ENCODE assay signal across 18 cellular contexts in the genomic region with DNA sequence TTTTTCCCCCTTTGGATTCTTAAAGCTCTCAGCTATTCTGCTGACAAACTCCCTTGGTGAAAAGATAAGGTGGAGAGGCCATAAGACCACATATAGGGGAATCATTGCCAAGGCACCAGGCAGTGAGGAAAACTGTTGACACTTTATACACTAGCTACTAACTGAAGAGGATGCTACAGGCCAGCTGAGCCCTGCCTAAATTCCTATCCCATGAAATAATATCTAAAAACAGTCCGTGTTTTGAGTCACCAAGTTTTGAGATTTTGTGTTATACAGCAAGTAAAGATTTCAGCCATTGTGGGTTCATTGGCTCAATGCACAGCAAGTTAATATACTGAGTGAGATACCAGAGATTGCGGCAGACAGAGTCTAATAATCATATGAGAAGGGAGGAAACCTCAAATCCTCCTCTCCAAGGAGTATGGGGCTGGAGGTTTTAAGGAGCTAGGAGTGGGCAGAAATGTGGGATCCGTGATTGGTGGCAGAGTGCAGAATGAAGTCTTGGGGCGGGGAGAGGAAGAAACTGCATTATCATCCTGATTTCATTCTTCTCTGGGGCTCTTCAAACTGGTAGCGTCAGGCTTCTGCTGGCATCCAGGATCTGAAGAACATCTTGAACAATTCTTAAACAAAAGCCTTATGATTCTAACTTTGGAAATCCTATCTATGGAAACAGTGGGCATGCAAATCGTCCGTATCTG. TPM values are rescaled to one million over a fixed set of nuclear protein-coding genes. Genes with fewer than 3 reads are reported as not detected.
DNase-seq lines count a peak whose midpoint lies in the region; ATAC-seq and TF ChIP-seq lines count a peak whose summit lies in the region.
"Had no signal": no experiment of that assay in that cellular context is flagged by ENCODE, and none has a peak within 500 bp of the region (broad histone marks: within the 10 kb centered on the region; RNA-seq: fewer than 3 reads in every experiment).

No MANE protein-coding gene starts in this region.

- peaks cover 10% of the 10 kb centered on the region for H3K4me1 ChIP-seq in PC-3 (ENCODE audit: insufficient read depth, low read length)
- H3K4me1 ChIP-seq: ascending aorta, stomach had no signal

- H3F3A ChIP-seq in PC-3 (ENCODE audit: low read length, unreplicated experiment) = no peaks in the 10 kb centered on the region

- H3K36me3 Mint-ChIP-seq in chondrocyte (ENCODE audit: low read depth) = no peaks in the 10 kb centered on the region
- H3K36me3 Mint-ChIP-seq in activated naive CD8-positive, alpha-beta T cell treated with anti-CD3 and anti-CD28 coated beads, Interleukin-2, amount 50 U/mL, for 24 hours (ENCODE audit: low read depth) = no peaks in the 10 kb centered on the region
- H3K36me3 Mint-ChIP-seq in activated CD8-positive, alpha-beta memory T cell treated with anti-CD3 and anti-CD28 coated beads, Interleukin-2, amount 10 ng/mL, durations not matched to agents 7 days and 5 days = no peaks in the 10 kb centered on the region
- H3K36me3 Mint-ChIP-seq: natural killer cell treated with Interleukin-12 subunit alpha and Interleukin-12 subunit beta and Interleukin-15 and Interleukin-18, amount 100 ng/mL, for 72 hours had no signal

- H3K4me2 ChIP-seq in PC-3 (ENCODE audit: low read length) = peak overlapping the region; percentile 36

- H3K4me1 Mint-ChIP-seq in chondrocyte (ENCODE audit: low read depth) = peaks cover 14% of the 10 kb centered on the region
- H3K4me1 Mint-ChIP-seq in activated naive CD8-positive, alpha-beta T cell treated with anti-CD3 and anti-CD28 coated beads, Interleukin-2, amount 50 U/mL, for 24 hours = no peaks in the 10 kb centered on the region
- no peaks in the 10 kb centered on the region for H3K4me1 Mint-ChIP-seq in activated CD8-positive, alpha-beta memory T cell treated with anti-CD3 and anti-CD28 coated beads, Interleukin-2, amount 10 ng/mL, durations not matched to agents 7 days and 5 days

- peaks cover 6% of the 10 kb centered on the region for H3K9me3 Mint-ChIP-seq in chondrocyte (ENCODE audit: low read depth)
- peaks cover 5% of the 10 kb centered on the region for H3K9me3 Mint-ChIP-seq in activated naive CD8-positive, alpha-beta T cell treated with anti-CD3 and anti-CD28 coated beads, Interleukin-2, amount 50 U/mL, for 24 hours
- H3K9me3 Mint-ChIP-seq in activated CD8-positive, alpha-beta memory T cell treated with anti-CD3 and anti-CD28 coated beads, Interleukin-2, amount 10 ng/mL, durations not matched to agents 7 days and 5 days (ENCODE audit: low read depth) = peaks cover 8% of the 10 kb centered on the region

- H3K9me3 ChIP-seq in PC-3 (ENCODE audit: low read length) = no peaks in the 10 kb centered on the region
- H3K9me3 ChIP-seq: ascending aorta, stomach had no signal

- DNase-seq in AG10803 (ENCODE audit: low read depth) (peak; percentile 3), PC-3 (peak; percentile 55), chondrocyte (ENCODE audit: low spot score) (no peak), kidney tubule cell (ENCODE audit: low spot score) (peak; percentile 41), anterior cingulate cortex (lab: John Stamatoyannopoulos, UW) (no peak)
- no peak for DNase-seq in activated naive CD8-positive, alpha-beta T cell treated with anti-CD3 and anti-CD28 coated beads, Interleukin-2, amount 50 U/mL, for 24 hours
- DNase-seq in activated CD8-positive, alpha-beta memory T cell treated with anti-CD3 and anti-CD28 coated beads, Interleukin-2, amount 10 ng/mL, durations not matched to agents 7 days and 5 days = no peak
- DNase-seq: activated CD4-positive, alpha-beta T cell treated with anti-CD3 and anti-CD28 coated beads for 1 hour; activated gamma-delta T cell; NCI-H1694; NCI-H345; SIG-M5; stomach; T-helper 9 cell had no signal

- H3K27me3 Mint-ChIP-seq in chondrocyte (ENCODE audit: low read depth) = no peaks in the 10 kb centered on the region
- H3K27me3 Mint-ChIP-seq in activated naive CD8-positive, alpha-beta T cell treated with anti-CD3 and anti-CD28 coated beads, Interleukin-2, amount 50 U/mL, for 24 hours = no peaks in the 10 kb centered on the region
- H3K27me3 Mint-ChIP-seq in activated CD8-positive, alpha-beta memory T cell treated with anti-CD3 and anti-CD28 coated beads, Interleukin-2, amount 10 ng/mL, durations not matched to agents 7 days and 5 days = no peaks in the 10 kb centered on the region
- H3K27me3 Mint-ChIP-seq: natural killer cell treated with Interleukin-12 subunit alpha and Interleukin-12 subunit beta and Interleukin-15 and Interleukin-18, amount 100 ng/mL, for 72 hours had no signal

- no peaks in the 10 kb centered on the region for H3K36me3 ChIP-seq in PC-3 (ENCODE audit: low read depth, low read length)
- H3K36me3 ChIP-seq: ascending aorta, stomach had no signal

- H3K27me3 ChIP-seq in PC-3 (ENCODE audit: low read length) = peaks cover 4% of the 10 kb centered on the region; the same call in 1 of the 2 replicates
- H3K27me3 ChIP-seq: ascending aorta, stomach had no signal

- BruUV-seq in PC-3 (replicated peaks; lab: Mats Ljungman, UMichigan) = no TSS peak

- ATAC-seq in PC-3 = no peak
- ATAC-seq in activated naive CD8-positive, alpha-beta T cell treated with anti-CD3 and anti-CD28 coated beads, Interleukin-2, amount 50 U/mL, for 24 hours = no peak
- ATAC-seq in activated CD8-positive, alpha-beta memory T cell treated with anti-CD3 and anti-CD28 coated beads, Interleukin-2, amount 10 ng/mL, durations not matched to agents 7 days and 5 days = no peak
- no peak for ATAC-seq in GM21529 (IDR thresholded peaks at IDR 0.05; ENCODE audit: unreplicated experiment)
- ATAC-seq: natural killer cell treated with Interleukin-12 subunit alpha and Interleukin-12 subunit beta and Interleukin-15 and Interleukin-18, amount 100 ng/mL, for 72 hours had no signal

- no peak overlapping the region for H3K9ac ChIP-seq in PC-3 (ENCODE audit: low read length)

- intact Hi-C loops in PC-3 (cut with micrococcal nuclease) = no loop called here

- H3K79me2 ChIP-seq in PC-3 (ENCODE audit: low read length) = no peaks in the 10 kb centered on the region

- H3K27ac Mint-ChIP-seq in chondrocyte (ENCODE audit: unreplicated experiment) = peak overlapping the region; percentile 79
- H3K27ac Mint-ChIP-seq in activated naive CD8-positive, alpha-beta T cell treated with anti-CD3 and anti-CD28 coated beads, Interleukin-2, amount 50 U/mL, for 24 hours = no peak overlapping the region
- H3K27ac Mint-ChIP-seq in activated CD8-positive, alpha-beta memory T cell treated with anti-CD3 and anti-CD28 coated beads, Interleukin-2, amount 10 ng/mL, durations not matched to agents 7 days and 5 days = no peak overlapping the region
- H3K27ac Mint-ChIP-seq: natural killer cell treated with Interleukin-12 subunit alpha and Interleukin-12 subunit beta and Interleukin-15 and Interleukin-18, amount 100 ng/mL, for 72 hours had no signal

- H2AFZ ChIP-seq in PC-3 (ENCODE audit: low read length) = peak overlapping the region; percentile 42

- no peak for TF ChIP-seq CTCF in AG10803 (conservative IDR thresholded peaks at IDR 0.05; ENCODE audit: low read length)
- TF ChIP-seq CTCF in PC-3 (conservative IDR thresholded peaks at IDR 0.05; ENCODE audit: low read depth, low read length) = no peak
- no peak for TF ChIP-seq CTCF in chondrocyte (IDR thresholded peaks at IDR 0.05)

- POLR2A ChIA-PET in PC-3 (lab: Charles Lee; ENCODE audit: unreplicated experiment) = no interaction called here

- H3K4me3 ChIP-seq in AG10803 (ENCODE audit: low read length) (no peak overlapping the region), PC-3 (ENCODE audit: low read length) (no peak overlapping the region)
- H3K4me3 ChIP-seq: ascending aorta, stomach had no signal

- H3K9me2 ChIP-seq in PC-3 (replicated peaks; ENCODE audit: low read length) = no peaks in the 10 kb centered on the region

- 0 out of 2 replicates have a peak overlapping the region, but pooled peaks have one; percentile 7 for H3K27ac ChIP-seq in PC-3 (ENCODE audit: low read length)
- H3K27ac ChIP-seq: ascending aorta, stomach had no signal

- CTCF ChIA-PET in PC-3 (lab: Charles Lee) = no interaction called here
- CTCF ChIA-PET in activated CD8-positive, alpha-beta memory T cell treated with anti-CD3 and anti-CD28 coated beads, Interleukin-2, amount 10 ng/mL, durations not matched to agents 7 days and 5 days (lab: Charles Lee) = no interaction called here

- H4K20me1 ChIP-seq in PC-3 (ENCODE audit: low read length) = no peaks in the 10 kb centered on the region

- H3K4me3 Mint-ChIP-seq in chondrocyte (ENCODE audit: unreplicated experiment) = no peak overlapping the region
- no peak overlapping the region for H3K4me3 Mint-ChIP-seq in activated naive CD8-positive, alpha-beta T cell treated with anti-CD3 and anti-CD28 coated beads, Interleukin-2, amount 50 U/mL, for 24 hours
- no peak overlapping the region for H3K4me3 Mint-ChIP-seq in activated CD8-positive, alpha-beta memory T cell treated with anti-CD3 and anti-CD28 coated beads, Interleukin-2, amount 10 ng/mL, durations not matched to agents 7 days and 5 days
- H3K4me3 Mint-ChIP-seq: natural killer cell treated with Interleukin-12 subunit alpha and Interleukin-12 subunit beta and Interleukin-15 and Interleukin-18, amount 100 ng/mL, for 72 hours had no signal

RNA-seq across cellular contexts. Expression of a gene that starts 9.2 kb away (rescaled TPM):
- total RNA-seq in PC-3 (2014; rRNA removed) (0.46 and 1.5 TPM in 2 replicates), chondrocyte (not detected in 3 replicates)
- not detected for total RNA-seq in activated CD8-positive, alpha-beta memory T cell treated with anti-CD3 and anti-CD28 coated beads, Interleukin-2, amount 10 ng/mL, durations not matched to agents 7 days and 5 days
- total RNA-seq: ascending aorta; lung microvascular endothelial cell; natural killer cell treated with Interleukin-12 subunit alpha and Interleukin-12 subunit beta and Interleukin-15 and Interleukin-18, amount 100 ng/mL, for 72 hours had no signal

RNA-seq across cellular contexts. Expression of a gene that starts 40.1 kb away (rescaled TPM):
- total RNA-seq in PC-3 (2014; rRNA removed) (not detected in 2 replicates), chondrocyte (not detected in 3 replicates)
- not detected for total RNA-seq in activated CD8-positive, alpha-beta memory T cell treated with anti-CD3 and anti-CD28 coated beads, Interleukin-2, amount 10 ng/mL, durations not matched to agents 7 days and 5 days
- total RNA-seq: ascending aorta; lung microvascular endothelial cell; natural killer cell treated with Interleukin-12 subunit alpha and Interleukin-12 subunit beta and Interleukin-15 and Interleukin-18, amount 100 ng/mL, for 72 hours; stomach had no signal

Comparison
In these comparisons a context has a peak if more than half of its experiments do, and no peak if none do; other contexts are left out.
1. DNase-seq: peak in AG10803 (single experiment), PC-3 (single experiment) and kidney tubule cell (single experiment); none in chondrocyte (single experiment), activated naive CD8-positive, alpha-beta T cell treated with anti-CD3 and anti-CD28 coated beads, Interleukin-2, amount 50 U/mL, for 24 hours (single experiment), anterior cingulate cortex (0 of 58) and activated CD8-positive, alpha-beta memory T cell treated with anti-CD3 and anti-CD28 coated beads, Interleukin-2, amount 10 ng/mL, durations not matched to agents 7 days and 5 days (single experiment).